In genomic region chr4:185247151-185247550, GRCh38 we compare ENCODE assay signal across 1 cellular context.
TF ChIP-seq lines count a peak whose summit lies in the region.

No MANE protein-coding gene starts in this region.

TF ChIP-seq in IMR-90, 13 proteins besides CTCF, POLR2A, EP300 and RAD21 (continued from another document):
- TF ChIP-seq BHLHE40 (IDR thresholded peaks at IDR 0.05; ENCODE audit: low read depth, low read length) (no peak), CHD1 (IDR thresholded peaks at IDR 0.05; ENCODE audit: low read depth, low read length) (no peak), RFX5 (IDR thresholded peaks at IDR 0.05; ENCODE audit: low read depth, low read length) (no peak), USF2 (IDR thresholded peaks at IDR 0.05; ENCODE audit: low read depth, low read length) (no peak), CEBPB (IDR thresholded peaks at IDR 0.05; ENCODE audit: low read depth, low read length) (no peak), FOS (IDR thresholded peaks at IDR 0.05; ENCODE audit: low read depth, low read length) (no peak), MAZ (IDR thresholded peaks at IDR 0.05; ENCODE audit: borderline replicate concordance, low read depth, low read length) (no peak), RCOR1 (IDR thresholded peaks at IDR 0.05; ENCODE audit: insufficient replicate concordance, low read length) (no peak), NFE2L2 (IDR thresholded peaks at IDR 0.05; ENCODE audit: low read depth, low read length) (no peak), MAFK (IDR thresholded peaks at IDR 0.05; ENCODE audit: low read depth, low read length) (no peak)
TF ChIP-seq in IMR-90: peak in this region for 0.
